1 cellular context compared by ENCODE assay signal in the genomic region with DNA sequence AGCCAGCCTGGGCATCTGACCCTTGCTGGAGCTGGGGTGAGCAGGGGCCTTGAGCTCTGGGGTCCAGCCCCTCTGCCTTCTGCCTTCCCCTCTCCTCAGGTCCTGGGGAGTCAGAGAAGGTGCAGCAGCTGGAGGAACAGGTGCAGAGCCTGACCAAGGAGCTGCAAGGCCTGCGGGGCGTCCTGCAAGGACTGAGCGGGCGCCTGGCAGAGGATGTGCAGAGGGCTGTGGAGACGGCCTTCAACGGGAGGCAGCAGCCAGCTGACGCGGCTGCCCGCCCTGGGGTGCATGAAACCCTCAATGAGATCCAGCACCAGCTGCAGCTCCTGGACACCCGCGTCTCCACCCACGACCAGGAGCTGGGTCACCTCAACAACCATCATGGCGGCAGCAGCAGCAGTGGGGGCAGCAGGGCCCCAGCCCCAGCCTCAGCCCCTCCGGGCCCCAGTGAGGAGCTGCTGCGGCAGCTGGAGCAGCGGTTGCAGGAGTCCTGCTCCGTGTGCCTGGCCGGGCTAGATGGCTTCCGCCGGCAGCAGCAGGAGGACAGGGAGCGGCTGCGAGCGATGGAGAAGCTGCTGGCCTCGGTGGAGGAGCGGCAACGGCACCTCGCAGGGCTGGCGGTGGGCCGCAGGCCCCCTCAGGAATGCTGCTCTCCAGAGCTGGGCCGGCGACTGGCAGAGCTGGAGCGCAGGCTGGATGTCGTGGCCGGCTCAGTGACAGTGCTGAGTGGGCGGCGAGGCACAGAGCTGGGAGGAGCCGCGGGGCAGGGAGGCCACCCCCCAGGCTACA.
TF ChIP-seq lines count a peak whose summit lies in the region.

No MANE protein-coding gene starts in this region.

TF ChIP-seq in A549, 52 proteins besides CTCF, POLR2A, EP300 and RAD21:
- no peak for TF ChIP-seq POLR2AphosphoS2 (conservative IDR thresholded peaks at IDR 0.05; ENCODE audit: low read length)
- TF ChIP-seq, protein P1, sequence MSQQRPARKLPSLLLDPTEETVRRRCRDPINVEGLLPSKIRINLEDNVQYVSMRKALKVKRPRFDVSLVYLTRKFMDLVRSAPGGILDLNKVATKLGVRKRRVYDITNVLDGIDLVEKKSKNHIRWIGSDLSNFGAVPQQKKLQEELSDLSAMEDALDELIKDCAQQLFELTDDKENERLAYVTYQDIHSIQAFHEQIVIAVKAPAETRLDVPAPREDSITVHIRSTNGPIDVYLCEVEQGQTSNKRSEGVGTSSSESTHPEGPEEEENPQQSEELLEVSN (IDR thresholded peaks at IDR 0.05; ENCODE audit: borderline replicate concordance, low read depth) = no peak
- TF ChIP-seq EHF (CRISPR knock-in tag; IDR thresholded peaks at IDR 0.05) = no peak
- TF ChIP-seq CHD2 (IDR thresholded peaks at IDR 0.05; ENCODE audit: low read length, partially characterized antibody) = no peak
- TF ChIP-seq, protein P2, sequence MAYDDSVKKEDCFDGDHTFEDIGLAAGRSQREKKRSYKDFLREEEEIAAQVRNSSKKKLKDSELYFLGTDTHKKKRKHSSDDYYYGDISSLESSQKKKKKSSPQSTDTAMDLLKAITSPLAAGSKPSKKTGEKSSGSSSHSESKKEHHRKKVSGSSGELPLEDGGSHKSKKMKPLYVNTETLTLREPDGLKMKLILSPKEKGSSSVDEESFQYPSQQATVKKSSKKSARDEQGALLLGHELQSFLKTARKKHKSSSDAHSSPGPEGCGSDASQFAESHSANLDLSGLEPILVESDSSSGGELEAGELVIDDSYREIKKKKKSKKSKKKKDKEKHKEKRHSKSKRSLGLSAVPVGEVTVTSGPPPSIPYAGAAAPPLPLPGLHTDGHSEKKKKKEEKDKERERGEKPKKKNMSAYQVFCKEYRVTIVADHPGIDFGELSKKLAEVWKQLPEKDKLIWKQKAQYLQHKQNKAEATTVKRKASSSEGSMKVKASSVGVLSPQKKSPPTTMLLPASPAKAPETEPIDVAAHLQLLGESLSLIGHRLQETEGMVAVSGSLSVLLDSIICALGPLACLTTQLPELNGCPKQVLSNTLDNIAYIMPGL (CRISPR knock-in tag; IDR thresholded peaks at IDR 0.05; ENCODE audit: borderline replicate concordance) = no peak
- no peak for TF ChIP-seq RARB (CRISPR knock-in tag; IDR thresholded peaks at IDR 0.05)
- no peak for TF ChIP-seq NR3C1 (IDR thresholded peaks at IDR 0.05)
- TF ChIP-seq, protein P3, sequence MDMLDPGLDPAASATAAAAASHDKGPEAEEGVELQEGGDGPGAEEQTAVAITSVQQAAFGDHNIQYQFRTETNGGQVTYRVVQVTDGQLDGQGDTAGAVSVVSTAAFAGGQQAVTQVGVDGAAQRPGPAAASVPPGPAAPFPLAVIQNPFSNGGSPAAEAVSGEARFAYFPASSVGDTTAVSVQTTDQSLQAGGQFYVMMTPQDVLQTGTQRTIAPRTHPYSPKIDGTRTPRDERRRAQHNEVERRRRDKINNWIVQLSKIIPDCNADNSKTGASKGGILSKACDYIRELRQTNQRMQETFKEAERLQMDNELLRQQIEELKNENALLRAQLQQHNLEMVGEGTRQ (IDR thresholded peaks at IDR 0.05) = no peak
- TF ChIP-seq, protein P4, sequence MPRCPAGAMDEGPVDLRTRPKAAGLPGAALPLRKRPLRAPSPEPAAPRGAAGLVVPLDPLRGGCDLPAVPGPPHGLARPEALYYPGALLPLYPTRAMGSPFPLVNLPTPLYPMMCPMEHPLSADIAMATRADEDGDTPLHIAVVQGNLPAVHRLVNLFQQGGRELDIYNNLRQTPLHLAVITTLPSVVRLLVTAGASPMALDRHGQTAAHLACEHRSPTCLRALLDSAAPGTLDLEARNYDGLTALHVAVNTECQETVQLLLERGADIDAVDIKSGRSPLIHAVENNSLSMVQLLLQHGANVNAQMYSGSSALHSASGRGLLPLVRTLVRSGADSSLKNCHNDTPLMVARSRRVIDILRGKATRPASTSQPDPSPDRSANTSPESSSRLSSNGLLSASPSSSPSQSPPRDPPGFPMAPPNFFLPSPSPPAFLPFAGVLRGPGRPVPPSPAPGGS (IDR thresholded peaks at IDR 0.05) = no peak
- TF ChIP-seq, protein P5, sequence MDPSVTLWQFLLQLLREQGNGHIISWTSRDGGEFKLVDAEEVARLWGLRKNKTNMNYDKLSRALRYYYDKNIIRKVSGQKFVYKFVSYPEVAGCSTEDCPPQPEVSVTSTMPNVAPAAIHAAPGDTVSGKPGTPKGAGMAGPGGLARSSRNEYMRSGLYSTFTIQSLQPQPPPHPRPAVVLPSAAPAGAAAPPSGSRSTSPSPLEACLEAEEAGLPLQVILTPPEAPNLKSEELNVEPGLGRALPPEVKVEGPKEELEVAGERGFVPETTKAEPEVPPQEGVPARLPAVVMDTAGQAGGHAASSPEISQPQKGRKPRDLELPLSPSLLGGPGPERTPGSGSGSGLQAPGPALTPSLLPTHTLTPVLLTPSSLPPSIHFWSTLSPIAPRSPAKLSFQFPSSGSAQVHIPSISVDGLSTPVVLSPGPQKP (IDR thresholded peaks at IDR 0.05; ENCODE audit: low read depth, low read length) = no peak
- no peak for TF ChIP-seq ZC3H11A (IDR thresholded peaks at IDR 0.05)
- TF ChIP-seq HEYL (CRISPR knock-in tag; IDR thresholded peaks at IDR 0.05) = no peak
- no peak for TF ChIP-seq HOXB13 (CRISPR knock-in tag; IDR thresholded peaks at IDR 0.05; ENCODE audit: low read depth)
- no peak for TF ChIP-seq ESRRA (IDR thresholded peaks at IDR 0.05; ENCODE audit: borderline replicate concordance, low read length)
- no peak for TF ChIP-seq HOXB5 (CRISPR knock-in tag; IDR thresholded peaks at IDR 0.05)
- TF ChIP-seq FOSB (CRISPR knock-in tag; IDR thresholded peaks at IDR 0.05) = no peak
- TF ChIP-seq CHD4 (IDR thresholded peaks at IDR 0.05; ENCODE audit: borderline replicate concordance) = no peak
- no peak for TF ChIP-seq SMC3 (IDR thresholded peaks at IDR 0.05)
- no peak for TF ChIP-seq CBX2 (IDR thresholded peaks at IDR 0.05; ENCODE audit: borderline replicate concordance, low read depth)
- no peak for TF ChIP-seq RCOR1 (IDR thresholded peaks at IDR 0.05; ENCODE audit: low read depth, low read length)
